ENCODE assay signal across 21 cellular contexts in the genomic region with DNA sequence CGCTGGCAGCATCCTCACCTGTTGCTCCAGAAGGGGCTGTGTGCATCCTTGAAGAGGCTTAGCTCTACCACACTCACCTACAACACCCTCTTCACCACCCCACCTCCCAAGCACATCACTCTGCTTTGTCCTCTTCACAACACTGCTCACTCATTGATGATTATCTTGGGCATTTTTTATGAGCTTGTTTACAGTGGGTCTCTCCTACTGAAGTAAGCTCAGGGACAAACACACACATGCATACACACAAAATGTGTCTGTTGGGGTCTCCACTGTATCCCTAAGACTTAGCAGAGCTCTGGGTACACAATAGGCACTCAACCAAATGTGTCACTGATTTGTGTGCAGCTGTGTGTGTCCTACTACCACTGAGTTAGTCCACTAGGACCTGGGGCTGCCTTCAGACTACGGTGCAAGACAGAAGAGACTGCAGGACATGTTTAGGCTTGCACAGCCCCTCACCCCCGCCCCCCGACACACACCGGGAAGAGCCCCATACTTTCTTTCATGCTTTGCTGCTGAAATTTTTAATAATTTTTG. TPM values are rescaled to one million over a fixed set of nuclear protein-coding genes. Genes with fewer than 3 reads are reported as not detected.
DNase-seq lines count a peak whose midpoint lies in the region; ATAC-seq, FAIRE-seq and TF ChIP-seq lines count a peak whose summit lies in the region.
"Had no signal": no experiment of that assay in that cellular context is flagged by ENCODE, and none has a peak within 500 bp of the region (broad histone marks: within the 10 kb centered on the region; RNA-seq: fewer than 3 reads in every experiment).

No MANE protein-coding gene starts in this region.

- peaks cover 12% of the 10 kb centered on the region for H3K27me3 Mint-ChIP-seq in activated naive CD8-positive, alpha-beta T cell
- peaks cover 24% of the 10 kb centered on the region for H3K27me3 Mint-ChIP-seq in activated naive CD8-positive, alpha-beta T cell treated with anti-CD3 and anti-CD28 coated beads for 36 hours
- H3K27me3 Mint-ChIP-seq in astrocyte (ENCODE audit: low read depth, unreplicated experiment) (peaks cover 24% of the 10 kb centered on the region), mesothelial cell of epicardium (ENCODE audit: low read depth) (peaks cover 9% of the 10 kb centered on the region)
- peaks cover 21% of the 10 kb centered on the region for H3K27me3 Mint-ChIP-seq in CD4-positive, alpha-beta T cell

- H3K4me3 ChIP-seq in astrocyte (ENCODE audit: insufficient read depth, low read depth, low read length) = no peak overlapping the region
- no peak overlapping the region for H3K4me3 ChIP-seq in osteoblast (ENCODE audit: insufficient read depth, low read length)
- H3K4me3 ChIP-seq: BLaER1 treated with 17β-estradiol and CSF1 and Interleukin-3, amounts not matched to agents 10 nM and 100 nM had no signal

- no peak for ATAC-seq in HG03521 (IDR thresholded peaks at IDR 0.05; ENCODE audit: unreplicated experiment)
- no peak for ATAC-seq in CD4-positive, alpha-beta T cell (ENCODE audit: poor library complexity)

- H3K27me3 ChIP-seq in astrocyte (ENCODE audit: insufficient read depth, low read length) = no peaks in the 10 kb centered on the region
- H3K27me3 ChIP-seq in osteoblast (ENCODE audit: insufficient read depth, low read length) = no peaks in the 10 kb centered on the region
- peaks cover 15% of the 10 kb centered on the region for H3K27me3 ChIP-seq in CD4-positive, alpha-beta T cell (ENCODE audit: control insufficient read depth, insufficient read depth, low read length)

- H3K36me3 Mint-ChIP-seq in activated naive CD8-positive, alpha-beta T cell = no peaks in the 10 kb centered on the region
- H3K36me3 Mint-ChIP-seq in activated naive CD8-positive, alpha-beta T cell treated with anti-CD3 and anti-CD28 coated beads for 36 hours = no peaks in the 10 kb centered on the region
- no peaks in the 10 kb centered on the region for H3K36me3 Mint-ChIP-seq in astrocyte (ENCODE audit: low read depth, unreplicated experiment)
- H3K36me3 Mint-ChIP-seq in mesothelial cell of epicardium = no peaks in the 10 kb centered on the region
- no peaks in the 10 kb centered on the region for H3K36me3 Mint-ChIP-seq in CD4-positive, alpha-beta T cell (ENCODE audit: low read depth)
- H3K36me3 Mint-ChIP-seq: CD8-positive, alpha-beta memory T cell had no signal

- peak overlapping the region; percentile 10 for H3K4me3 Mint-ChIP-seq in activated naive CD8-positive, alpha-beta T cell
- H3K4me3 Mint-ChIP-seq in activated naive CD8-positive, alpha-beta T cell treated with anti-CD3 and anti-CD28 coated beads for 36 hours = no peak overlapping the region
- H3K4me3 Mint-ChIP-seq in astrocyte (ENCODE audit: unreplicated experiment) (peak overlapping the region; percentile 4), mesothelial cell of epicardium (peak overlapping the region; percentile 57)
- H3K4me3 Mint-ChIP-seq in CD4-positive, alpha-beta T cell = no peak overlapping the region
- H3K4me3 Mint-ChIP-seq: B cell; CD8-positive, alpha-beta memory T cell; HFFc6 had no signal

- intact Hi-C loops in CD4-positive, alpha-beta T cell (cut with DNase I, micrococcal nuclease) = no loop called here

- H3K9me3 ChIP-seq in astrocyte (ENCODE audit: insufficient read depth, low read depth, low read length) = no peaks in the 10 kb centered on the region
- no peaks in the 10 kb centered on the region for H3K9me3 ChIP-seq in osteoblast (ENCODE audit: low read depth, low read length)
- no peaks in the 10 kb centered on the region for H3K9me3 ChIP-seq in CD4-positive, alpha-beta T cell (ENCODE audit: control insufficient read depth, low read length)

- no peaks in the 10 kb centered on the region for H3K9me3 Mint-ChIP-seq in activated naive CD8-positive, alpha-beta T cell (ENCODE audit: low read depth)
- H3K9me3 Mint-ChIP-seq in activated naive CD8-positive, alpha-beta T cell treated with anti-CD3 and anti-CD28 coated beads for 36 hours = no peaks in the 10 kb centered on the region
- H3K9me3 Mint-ChIP-seq in astrocyte (ENCODE audit: unreplicated experiment) = no peaks in the 10 kb centered on the region
- H3K9me3 Mint-ChIP-seq in mesothelial cell of epicardium = peaks cover 4% of the 10 kb centered on the region
- H3K9me3 Mint-ChIP-seq in CD4-positive, alpha-beta T cell = no peaks in the 10 kb centered on the region
- H3K9me3 Mint-ChIP-seq: GM23338, HFFc6 had no signal

- H3K4me1 ChIP-seq in astrocyte (ENCODE audit: insufficient read depth, low read length) (peaks cover 8% of the 10 kb centered on the region), osteoblast (ENCODE audit: insufficient read depth, low read length) (peaks cover 15% of the 10 kb centered on the region)

- H2AFZ ChIP-seq in astrocyte (ENCODE audit: low read depth, low read length) (no peak overlapping the region), osteoblast (ENCODE audit: low read length) (no peak overlapping the region)
- H2AFZ ChIP-seq: GM23338 had no signal

- no peak overlapping the region for H3K27ac Mint-ChIP-seq in activated naive CD8-positive, alpha-beta T cell
- H3K27ac Mint-ChIP-seq in activated naive CD8-positive, alpha-beta T cell treated with anti-CD3 and anti-CD28 coated beads for 36 hours = no peak overlapping the region
- H3K27ac Mint-ChIP-seq in astrocyte (ENCODE audit: unreplicated experiment) (no peak overlapping the region), mesothelial cell of epicardium (peak overlapping the region; percentile 44)
- no peak overlapping the region for H3K27ac Mint-ChIP-seq in CD4-positive, alpha-beta T cell
- H3K27ac Mint-ChIP-seq: B cell; CD8-positive, alpha-beta memory T cell; GM23338; HFFc6 had no signal

- no peak overlapping the region for H3K4me2 ChIP-seq in astrocyte (ENCODE audit: low read length)
- H3K4me2 ChIP-seq in osteoblast (ENCODE audit: insufficient read depth, low read length) = no peak overlapping the region
- H3K4me2 ChIP-seq: BLaER1 treated with 17β-estradiol and CSF1 and Interleukin-3, amounts not matched to agents 10 nM and 100 nM had no signal

- H3K9ac ChIP-seq in astrocyte (ENCODE audit: low read length) = no peak overlapping the region
- H3K9ac ChIP-seq: BLaER1 treated with 17β-estradiol and CSF1 and Interleukin-3, amounts not matched to agents 10 nM and 100 nM had no signal

- no peak for DNase-seq in activated naive CD8-positive, alpha-beta T cell treated with anti-CD3 and anti-CD28 coated beads for 36 hours
- DNase-seq in astrocyte (ENCODE audit: low read depth) = no peak
- DNase-seq in mesothelial cell of epicardium (ENCODE audit: low spot score in 2 of 2, unreplicated experiment in 2 of 2) = no peak
- peak; percentile 51 for DNase-seq in osteoblast (ENCODE audit: insufficient read length, low spot score, missing footprints)
- DNase-seq in activated CD8-positive, alpha-beta memory T cell treated with anti-CD3 and anti-CD28 coated beads, Interleukin-2, amount 50 U/mL, for 4 hours = no peak
- no peak for DNase-seq in CD4-positive, alpha-beta T cell
- DNase-seq: 8988T; CD8-positive, alpha-beta memory T cell; COR-L47; HCEC 1CT; HFFc6 had no signal

- H3K36me3 ChIP-seq in astrocyte (ENCODE audit: insufficient read depth, low read length) (no peaks in the 10 kb centered on the region), osteoblast (ENCODE audit: insufficient read depth, low read length) (no peaks in the 10 kb centered on the region)
- H3K36me3 ChIP-seq: BLaER1 treated with 17β-estradiol and CSF1 and Interleukin-3, amounts not matched to agents 10 nM and 100 nM had no signal

- H3K79me2 ChIP-seq in astrocyte (ENCODE audit: insufficient read depth, low read length) (peaks cover 33% of the 10 kb centered on the region), osteoblast (ENCODE audit: insufficient read depth, low read length) (peaks cover 27% of the 10 kb centered on the region)

- CTCF ChIA-PET in CD4-positive, alpha-beta T cell (lab: Charles Lee) = no interaction called here

- TF ChIP-seq CTCF in astrocyte (IDR thresholded peaks at IDR 0.05; ENCODE audit: insufficient read depth, low read depth, low read length) = no peak
- no peak for TF ChIP-seq CTCF in mesothelial cell of epicardium (IDR thresholded peaks at IDR 0.05; ENCODE audit: unreplicated experiment)
- no peak for TF ChIP-seq CTCF in osteoblast (IDR thresholded peaks at IDR 0.05; ENCODE audit: extremely low read depth, low read depth, low read length)
- TF ChIP-seq CTCF in CD4-positive, alpha-beta T cell (IDR thresholded peaks at IDR 0.05) = no peak

- peaks cover 15% of the 10 kb centered on the region for H4K20me1 ChIP-seq in astrocyte (ENCODE audit: insufficient read depth, low read length)
- H4K20me1 ChIP-seq in osteoblast (ENCODE audit: insufficient read depth, low read length) = peaks cover 12% of the 10 kb centered on the region
- H4K20me1 ChIP-seq: BLaER1 treated with 17β-estradiol and CSF1 and Interleukin-3, amounts not matched to agents 10 nM and 100 nM had no signal

- POLR2A ChIA-PET in CD4-positive, alpha-beta T cell (lab: Charles Lee) = no interaction called here

- FAIRE-seq in astrocyte (lab: Jason Lieb, UNC) = no peak
- FAIRE-seq: D721Med, G401.6, GM12892, GM18507, H54 had no signal

- no peaks in the 10 kb centered on the region for H3K4me1 Mint-ChIP-seq in activated naive CD8-positive, alpha-beta T cell (ENCODE audit: low read depth)
- no peaks in the 10 kb centered on the region for H3K4me1 Mint-ChIP-seq in activated naive CD8-positive, alpha-beta T cell treated with anti-CD3 and anti-CD28 coated beads for 36 hours
- no peaks in the 10 kb centered on the region for H3K4me1 Mint-ChIP-seq in astrocyte (ENCODE audit: low read depth, unreplicated experiment)
- H3K4me1 Mint-ChIP-seq in mesothelial cell of epicardium = peaks cover 41% of the 10 kb centered on the region
- H3K4me1 Mint-ChIP-seq in CD4-positive, alpha-beta T cell (ENCODE audit: low read depth) = no peaks in the 10 kb centered on the region
- H3K4me1 Mint-ChIP-seq: B cell had no signal

- H3K27ac ChIP-seq in astrocyte (ENCODE audit: low read depth, low read length) = no peak overlapping the region
- no peak overlapping the region for H3K27ac ChIP-seq in osteoblast (ENCODE audit: low read depth, low read length)
- no peak overlapping the region for H3K27ac ChIP-seq in CD4-positive, alpha-beta T cell (ENCODE audit: low read depth, low read length)
- H3K27ac ChIP-seq: BLaER1 treated with 17β-estradiol and CSF1 and Interleukin-3, amounts not matched to agents 10 nM and 100 nM had no signal

RNA-seq across cellular contexts. Expression of a gene that starts 1.3 kb away (rescaled TPM):
- total RNA-seq in activated naive CD8-positive, alpha-beta T cell treated with anti-CD3 and anti-CD28 coated beads for 36 hours = not detected
- total RNA-seq in astrocyte (1.3 and 1.8 TPM in 2 replicates), mesothelial cell of epicardium (190 to 220 TPM (median 202 TPM) in 3 replicates), osteoblast (32.1 and 33.3 TPM in 2 replicates)
- not detected for total RNA-seq in CD4-positive, alpha-beta T cell
- total RNA-seq: B cell; CD8-positive, alpha-beta memory T cell had no signal

Comparison
In these comparisons a context has a peak if more than half of its experiments do, and no peak if none do; other contexts are left out.
1. H3K4me3 Mint-ChIP-seq: peak in activated naive CD8-positive, alpha-beta T cell (single experiment), astrocyte (single experiment) and mesothelial cell of epicardium (single experiment); none in activated naive CD8-positive, alpha-beta T cell treated with anti-CD3 and anti-CD28 coated beads for 36 hours (single experiment) and CD4-positive, alpha-beta T cell (single experiment).
2. RNA of a gene that starts 1.3 kb away (total RNA-seq): 190 to 220 TPM in mesothelial cell of epicardium and 32.1 to 33.3 TPM in osteoblast; 1.3 to 1.8 TPM in astrocyte, not detected in activated naive CD8-positive, alpha-beta T cell treated with anti-CD3 and anti-CD28 coated beads for 36 hours and not detected in CD4-positive, alpha-beta T cell; every median in the first group is over 10 times any median in the second.